ENCODE assay signal across 8 cellular contexts in genomic region chr7:98418636-98419315, GRCh38. TPM values are rescaled to one million over a fixed set of nuclear protein-coding genes. Genes with fewer than 3 reads are reported as not detected.
DNase-seq lines count a peak whose midpoint lies in the region; ATAC-seq and TF ChIP-seq lines count a peak whose summit lies in the region.

No MANE protein-coding gene starts in this region.

- peak overlapping the region; percentile 55 for H2AFZ ChIP-seq in HCT116 (ENCODE audit: low read depth, low read length, poor library complexity, severe bottlenecking)

- BruUV-seq in A673 (replicated peaks; lab: Mats Ljungman, UMichigan) (no TSS peak), HCT116 (replicated peaks; lab: Mats Ljungman, UMichigan) (TSS peak; percentile 79)

- no peaks in the 10 kb centered on the region for H3K79me2 ChIP-seq in HCT116 (ENCODE audit: insufficient read depth, low read length)

- H3K27ac Mint-ChIP-seq in activated T-cell treated with anti-CD3 and anti-CD28 coated beads, Interleukin-2, amount 50 U/mL, for 24 hours, result no peak overlapping the region
- H3K27ac Mint-ChIP-seq in endothelial cell (ENCODE audit: unreplicated experiment), result no peak overlapping the region

- no peaks in the 10 kb centered on the region for H3K27me3 ChIP-seq in A673 (replicated peaks; ENCODE audit: insufficient read depth, low read depth, low read length, poor library complexity)
- H3K27me3 ChIP-seq in HCT116 (ENCODE audit: insufficient read depth, low read length), result no peaks in the 10 kb centered on the region

- H3K9me3 ChIP-seq in A673 (ENCODE audit: low read depth, low read length, poor library complexity, severe bottlenecking) (no peaks in the 10 kb centered on the region), HCT116 (ENCODE audit: control insufficient read depth in 1 of 2, insufficient read depth in 1 of 2, low read depth in 1 of 2, low read length in 2 of 2) (no peaks in the 10 kb centered on the region)

- RAD21 ChIA-PET in HCT116 (lab: Charles Lee; ENCODE audit: low non-redundant PET in 1 of 2, low total read pairs in 2 of 2, uncharacterized antibody in 2 of 2, unreplicated experiment in 2 of 2), result interaction anchor here (0.6 to 0.9 kb wide), 2 partner anchors 18 to 457 kb away, joined by 3 read pairs; partner anchors contain the start of gene BAIAP2L1 (in 1 of the 2)

- CTCF ChIA-PET in A673 (lab: Charles Lee) (interaction anchor here (0.7 kb wide), 1 partner anchor 11 kb away, joined by 3 read pairs; no protein-coding TSS in a partner anchor), HCT116 (lab: Charles Lee) (interaction anchor here (1.2 to 4.8 kb wide), 8 partner anchors 18 to 461 kb away, joined by 3 to 31 read pairs (median 8); partner anchors contain the start of gene BAIAP2L1)

- H3K4me2 ChIP-seq in HCT116 (ENCODE audit: low read length), result peak overlapping the region; percentile 78

- H3K9me3 Mint-ChIP-seq in activated T-cell treated with anti-CD3 and anti-CD28 coated beads, Interleukin-2, amount 50 U/mL, for 24 hours, result no peaks in the 10 kb centered on the region
- H3K9me3 Mint-ChIP-seq in endothelial cell (ENCODE audit: unreplicated experiment), result no peaks in the 10 kb centered on the region

- no peak overlapping the region for H3K27ac ChIP-seq in A673 (ENCODE audit: low read depth, low read length, poor library complexity, severe bottlenecking)
- H3K27ac ChIP-seq in HCT116 (ENCODE audit: low read depth, low read length), result peak overlapping the region; percentile 78

- no peak overlapping the region for H3K4me3 Mint-ChIP-seq in activated T-cell treated with anti-CD3 and anti-CD28 coated beads, Interleukin-2, amount 50 U/mL, for 24 hours
- H3K4me3 Mint-ChIP-seq in endothelial cell (ENCODE audit: unreplicated experiment), result no peak overlapping the region

- peaks cover 20% of the 10 kb centered on the region for H3K27me3 Mint-ChIP-seq in activated T-cell treated with anti-CD3 and anti-CD28 coated beads, Interleukin-2, amount 50 U/mL, for 24 hours
- peaks cover 1% of the 10 kb centered on the region for H3K27me3 Mint-ChIP-seq in endothelial cell (ENCODE audit: unreplicated experiment)

- DNase-seq in A673 (ENCODE audit: low spot score) (peak; percentile 47), HCT116 (ENCODE audit: low read depth, low spot score) (peak; percentile 99), kidney tubule cell (ENCODE audit: low spot score) (peak; percentile 99), NCI-H446 treated with DMSO at 0.1 percent for 48 hours (lab: John Stamatoyannopoulos, UW) (no peak), endothelial cell (ENCODE audit: low spot score) (no peak), Kasumi-1 (lab: John Stamatoyannopoulos, UW) (no peak)
- DNase-seq in activated T-cell treated with anti-CD3 and anti-CD28 coated beads, Interleukin-2, amount 50 U/mL, for 24 hours, result peak; percentile 38

- TF ChIP-seq RAD21 in HCT116 (IDR thresholded peaks at IDR 0.05; ENCODE audit: low read depth), result no peak

- intact Hi-C loops in A673 (cut with micrococcal nuclease; ENCODE audit: unreplicated experiment), result no loop called here
- intact Hi-C loops in HCT116 (cut with micrococcal nuclease), result loop anchor here (1.0 to 2.0 kb wide), 2 partner anchors 64 to 124 kb away; no protein-coding TSS in a partner anchor

- no peaks in the 10 kb centered on the region for H3K4me1 ChIP-seq in A673 (ENCODE audit: insufficient read depth, low read length, poor library complexity, severe bottlenecking)
- H3K4me1 ChIP-seq in HCT116 (ENCODE audit: control insufficient read depth in 1 of 2, insufficient read depth in 2 of 2, low read length in 2 of 2), result peaks cover 30 to 57% of the 10 kb centered on the region in 2 experiments

- peaks cover 11% of the 10 kb centered on the region for H3K4me1 Mint-ChIP-seq in activated T-cell treated with anti-CD3 and anti-CD28 coated beads, Interleukin-2, amount 50 U/mL, for 24 hours (ENCODE audit: low read depth)
- H3K4me1 Mint-ChIP-seq in endothelial cell (ENCODE audit: unreplicated experiment), result no peaks in the 10 kb centered on the region

- peak; percentile 67 for TF ChIP-seq POLR2A in HCT116 (IDR thresholded peaks at IDR 0.05; ENCODE audit: borderline replicate concordance, extremely low read depth, insufficient read depth, insufficient read length)

- no peaks in the 10 kb centered on the region for H3K9me2 ChIP-seq in HCT116 (ENCODE audit: insufficient read depth)

- no peaks in the 10 kb centered on the region for H3K36me3 ChIP-seq in A673 (ENCODE audit: insufficient read depth, low read length, poor library complexity, severe bottlenecking)
- H3K36me3 ChIP-seq in HCT116 (ENCODE audit: control insufficient read depth in 1 of 2, insufficient read depth in 2 of 2, low read length in 2 of 2), result no peaks in the 10 kb centered on the region

- H3K4me3 ChIP-seq in A673 (ENCODE audit: low read depth, low read length, poor library complexity, severe bottlenecking) (no peak overlapping the region), HCT116 (replicated peaks in 1 of 2; ENCODE audit: low read depth in 1 of 2, low read length in 2 of 2) (peak overlapping the region; percentile 28 to 41)

- POLR2A ChIA-PET in A673 (lab: Charles Lee; ENCODE audit: low non-redundant PET) (no interaction called here), HCT116 (lab: Charles Lee) (interaction anchor here (1.1 to 1.6 kb wide), 5 partner anchors 10 to 461 kb away, joined by 3 to 11 read pairs (median 4); partner anchors contain the start of gene BAIAP2L1)

- peak overlapping the region; percentile 58 for H3K9ac ChIP-seq in HCT116 (ENCODE audit: low read length)

- ATAC-seq in HCT116 (peak; percentile 84), HG02840 (IDR thresholded peaks at IDR 0.05; ENCODE audit: low FRiP score, unreplicated experiment) (no peak)

- H4K20me1 ChIP-seq in HCT116 (ENCODE audit: insufficient read depth), result no peaks in the 10 kb centered on the region

- TF ChIP-seq CTCF in A673 (conservative IDR thresholded peaks at IDR 0.05; ENCODE audit: low read depth, low read length) (no peak), HCT116 (IDR thresholded peaks at IDR 0.05 in 2 of 3, conservative IDR thresholded peaks at IDR 0.05 in 1 of 3; ENCODE audit: borderline replicate concordance in 1 of 3, insufficient read depth in 1 of 3, low read depth in 2 of 3, low read length in 2 of 3) (no peak), endothelial cell (IDR thresholded peaks at IDR 0.05; ENCODE audit: unreplicated experiment) (no peak)

- H3K36me3 Mint-ChIP-seq in activated T-cell treated with anti-CD3 and anti-CD28 coated beads, Interleukin-2, amount 50 U/mL, for 24 hours (ENCODE audit: low read depth), result no peaks in the 10 kb centered on the region
- H3K36me3 Mint-ChIP-seq in endothelial cell (ENCODE audit: low read depth, unreplicated experiment), result no peaks in the 10 kb centered on the region

TF ChIP-seq in HCT116, 20 proteins besides CTCF, POLR2A, EP300 and RAD21:
- TF ChIP-seq EZH2phosphoT487 (IDR thresholded peaks at IDR 0.05; ENCODE audit: borderline replicate concordance) (no peak), ZBTB33 (IDR thresholded peaks at IDR 0.05; ENCODE audit: extremely low read depth, insufficient replicate concordance, low read length) (peak; percentile 15), YY1 (IDR thresholded peaks at IDR 0.05; ENCODE audit: extremely low read depth, insufficient replicate concordance, low read depth, low read length) (peak; percentile 65), TCF7L2 (IDR thresholded peaks at IDR 0.05; ENCODE audit: borderline replicate concordance, extremely low read depth, insufficient read depth, insufficient read length) (peak; percentile 53), SIN3A (IDR thresholded peaks at IDR 0.05; ENCODE audit: low read depth) (no peak), JUND (IDR thresholded peaks at IDR 0.05) (no peak)

RNA-seq across cellular contexts. Expression of gene BAIAP2L1, which starts 17.9 kb away (rescaled TPM):
- total RNA-seq in A673 (2021) (0.77 and 0.92 TPM in 2 replicates), HCT116 (2021; ENCODE audit: unreplicated experiment) (61.2 TPM), endothelial cell (ENCODE audit: unreplicated experiment) (20.6 TPM)
- polyA plus RNA-seq in HCT116 (2012), result 50.5 and 53.8 TPM in 2 replicates

Comparison
In these comparisons a context has a peak if more than half of its experiments do, and no peak if none do; other contexts are left out.
1. DNase-seq: peak in A673 (single experiment), HCT116 (single experiment), activated T-cell treated with anti-CD3 and anti-CD28 coated beads, Interleukin-2, amount 50 U/mL, for 24 hours (single experiment) and kidney tubule cell (single experiment); none in NCI-H446 treated with DMSO at 0.1 percent for 48 hours (single experiment), endothelial cell (single experiment) and Kasumi-1 (0 of 2).
2. RNA of gene BAIAP2L1, which starts 17.9 kb away (total RNA-seq): 61.2 TPM in HCT116 (single experiment) and 20.6 TPM in endothelial cell (single experiment); 0.77 to 0.92 TPM in A673; every median in the first group is over 10 times any median in the second.